ENCODE assay signal across 28 cellular contexts in the genomic region with DNA sequence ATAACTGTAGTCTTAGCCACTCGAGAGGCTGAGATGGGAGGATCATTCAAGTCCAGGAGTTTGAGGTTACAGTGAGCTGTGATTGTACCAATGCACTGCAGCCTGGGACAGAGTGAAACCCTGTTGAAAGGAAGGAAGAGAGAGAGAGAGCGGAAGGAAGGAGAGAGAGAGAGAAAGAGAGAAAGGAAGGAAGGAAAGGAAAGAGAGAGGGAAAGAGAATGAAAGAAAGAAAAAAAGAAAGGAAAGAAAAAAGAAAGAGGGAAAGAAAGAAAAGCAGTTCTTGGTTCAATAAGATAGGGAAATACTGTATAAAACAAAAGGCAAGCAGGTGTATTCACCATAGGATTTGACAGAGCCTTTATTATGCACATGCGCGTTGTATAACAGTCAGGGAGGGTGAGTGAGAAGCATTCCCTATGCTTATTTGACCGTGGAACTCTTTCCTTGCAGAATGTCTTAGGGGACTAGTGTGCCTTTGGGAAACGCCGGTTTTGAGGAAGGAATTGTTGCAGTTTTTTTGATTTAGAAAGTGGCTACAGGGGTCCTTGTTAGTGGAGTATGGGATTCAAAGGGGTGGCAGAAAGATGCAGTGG.
"Had no signal": no experiment of that assay in that cellular context is flagged by ENCODE, and none has a peak within 500 bp of the region (broad histone marks: within the 10 kb centered on the region; RNA-seq: fewer than 3 reads in every experiment).

No MANE protein-coding gene starts in this region.

- H3K9me3 Mint-ChIP-seq: activated B cell treated with CpG ODN at 0.5 μM for 24 hours; activated T-cell treated with anti-CD3 and anti-CD28 coated beads, Interleukin-2, amount 50 U/mL, for 4 hours; activated T-helper 2 cell treated with anti-CD3 and anti-CD28 coated beads, Interferon-gamma antibody, Interleukin-2, Interleukin-4, amounts not matched to agents 10 μg/mL and 5 μg/mL and 100 μg/mL, durations not matched to agents 14 hours and 24 hours and 36 hours; central memory CD8-positive, alpha-beta T cell; effector memory CD8-positive, alpha-beta T cell; natural killer cell; stimulated activated naive CD8-positive, alpha-beta T cell treated with anti-CD3 and anti-CD28 coated beads, Interleukin-15, Interleukin-2, amounts not matched to agents 100 ng/mL and 50 ng/mL, for 24 hours had no signal

- H3K9me3 ChIP-seq: adrenal gland, heart right ventricle, neutrophil, pancreas, psoas muscle, right atrium auricular region, suprapubic skin had no signal

- H3K27ac Mint-ChIP-seq: activated B cell treated with CpG ODN at 0.5 μM for 24 hours; activated CD4-positive, alpha-beta T cell treated with anti-CD3 and anti-CD28 coated beads for 36 hours; activated naive CD8-positive, alpha-beta T cell; activated T-helper 2 cell treated with anti-CD3 and anti-CD28 coated beads, Interferon-gamma antibody, Interleukin-2, Interleukin-4, amounts not matched to agents 10 μg/mL and 5 μg/mL and 100 μg/mL, durations not matched to agents 14 hours and 24 hours and 36 hours; natural killer cell; stimulated activated naive CD8-positive, alpha-beta T cell treated with anti-CD3 and anti-CD28 coated beads, Interleukin-15, Interleukin-2, amounts not matched to agents 100 ng/mL and 50 ng/mL, for 24 hours had no signal

- H3K27ac ChIP-seq: adrenal gland, neutrophil, pancreas, psoas muscle, suprapubic skin had no signal

- H3K4me1 Mint-ChIP-seq: activated B cell treated with CpG ODN at 0.5 μM for 24 hours; activated CD4-positive, alpha-beta T cell treated with anti-CD3 and anti-CD28 coated beads for 36 hours; central memory CD8-positive, alpha-beta T cell had no signal

- ATAC-seq: activated CD4-positive, alpha-beta T cell treated with anti-CD3 and anti-CD28 coated beads for 36 hours; activated T-cell treated with anti-CD3 and anti-CD28 coated beads, Interleukin-2, amount 50 U/mL, for 4 hours; effector memory CD8-positive, alpha-beta T cell; esophagus mucosa; natural killer cell; pancreas; psoas muscle had no signal

- H3K4me1 ChIP-seq: pancreas had no signal

- H3K27me3 ChIP-seq: adrenal gland, dorsolateral prefrontal cortex, heart right ventricle, neutrophil, pancreas, right atrium auricular region, suprapubic skin had no signal

- H3K4me3 ChIP-seq: adrenal gland, dorsolateral prefrontal cortex, heart right ventricle, lung, pancreas, psoas muscle, right atrium auricular region, suprapubic skin had no signal

- DNase-seq: activated B cell treated with CpG ODN at 0.5 μM for 24 hours; activated CD4-positive, alpha-beta T cell treated with anti-CD3 and anti-CD28 coated beads for 36 hours; activated CD4-positive, alpha-beta T cell treated with anti-CD3 and anti-CD28 coated beads, Interleukin-2, amount 50 U/mL, for 4 hours; activated CD8-positive, alpha-beta memory T cell treated with anti-CD3 and anti-CD28 coated beads for 24 hours; activated CD8-positive, alpha-beta memory T cell treated with anti-CD3 and anti-CD28 coated beads, Interleukin-2, amount 50 U/mL, for 4 hours; activated naive CD4-positive, alpha-beta T cell; activated T-cell treated with anti-CD3 and anti-CD28 coated beads, Interleukin-2, amount 50 U/mL, for 4 hours; dorsolateral prefrontal cortex; effector memory CD8-positive, alpha-beta T cell; heart right ventricle; islet precursor cell; natural killer cell; stimulated activated CD4-positive, alpha-beta T cell treated with anti-CD3 and anti-CD28 coated beads, Interleukin-12 subunit alpha, Interleukin-12 subunit beta, amount 100 ng/mL, for 4 hours; stimulated activated CD4-positive, alpha-beta T cell treated with anti-CD3 and anti-CD28 coated beads, Interleukin-4, amount 100 ng/mL, for 4 hours; T1000; trophoblast cell had no signal

- H3K4me3 Mint-ChIP-seq: activated B cell treated with CpG ODN at 0.5 μM for 24 hours; activated CD4-positive, alpha-beta T cell treated with anti-CD3 and anti-CD28 coated beads for 36 hours; activated naive CD8-positive, alpha-beta T cell; activated T-cell treated with anti-CD3 and anti-CD28 coated beads, Interleukin-2, amount 50 U/mL, for 4 hours; central memory CD8-positive, alpha-beta T cell; effector memory CD8-positive, alpha-beta T cell; natural killer cell; stimulated activated naive CD8-positive, alpha-beta T cell treated with anti-CD3 and anti-CD28 coated beads, Interleukin-15, Interleukin-2, amounts not matched to agents 100 ng/mL and 50 ng/mL, for 24 hours had no signal

- H3K27me3 Mint-ChIP-seq: activated B cell treated with CpG ODN at 0.5 μM for 24 hours; activated CD4-positive, alpha-beta T cell treated with anti-CD3 and anti-CD28 coated beads for 36 hours; activated naive CD8-positive, alpha-beta T cell; central memory CD8-positive, alpha-beta T cell; effector memory CD8-positive, alpha-beta T cell; stimulated activated naive CD8-positive, alpha-beta T cell treated with anti-CD3 and anti-CD28 coated beads, Interleukin-15, Interleukin-2, amounts not matched to agents 100 ng/mL and 50 ng/mL, for 24 hours had no signal
